In genomic region chr17:2710804-2711607, GRCh38 we compare ENCODE assay signal across 1 cellular context.
TF ChIP-seq lines count a peak whose summit lies in the region.

No MANE protein-coding gene starts in this region.

TF ChIP-seq in HepG2, 621 proteins besides CTCF, POLR2A, EP300 and RAD21 (continued from another document and continues in another):
- peak; percentile 75; the same call in 1 of the 2 replicates for TF ChIP-seq CEBPB (IDR thresholded peaks at IDR 0.05; ENCODE audit: borderline replicate concordance, low read depth, low read length)
- no peak for TF ChIP-seq ZNF225 (CRISPR knock-in tag; IDR thresholded peaks at IDR 0.05)
- TF ChIP-seq HOXA5 (CRISPR knock-in tag; IDR thresholded peaks at IDR 0.05), result peak; percentile 77; the same call in 1 of the 2 replicates
- TF ChIP-seq, protein P1, sequence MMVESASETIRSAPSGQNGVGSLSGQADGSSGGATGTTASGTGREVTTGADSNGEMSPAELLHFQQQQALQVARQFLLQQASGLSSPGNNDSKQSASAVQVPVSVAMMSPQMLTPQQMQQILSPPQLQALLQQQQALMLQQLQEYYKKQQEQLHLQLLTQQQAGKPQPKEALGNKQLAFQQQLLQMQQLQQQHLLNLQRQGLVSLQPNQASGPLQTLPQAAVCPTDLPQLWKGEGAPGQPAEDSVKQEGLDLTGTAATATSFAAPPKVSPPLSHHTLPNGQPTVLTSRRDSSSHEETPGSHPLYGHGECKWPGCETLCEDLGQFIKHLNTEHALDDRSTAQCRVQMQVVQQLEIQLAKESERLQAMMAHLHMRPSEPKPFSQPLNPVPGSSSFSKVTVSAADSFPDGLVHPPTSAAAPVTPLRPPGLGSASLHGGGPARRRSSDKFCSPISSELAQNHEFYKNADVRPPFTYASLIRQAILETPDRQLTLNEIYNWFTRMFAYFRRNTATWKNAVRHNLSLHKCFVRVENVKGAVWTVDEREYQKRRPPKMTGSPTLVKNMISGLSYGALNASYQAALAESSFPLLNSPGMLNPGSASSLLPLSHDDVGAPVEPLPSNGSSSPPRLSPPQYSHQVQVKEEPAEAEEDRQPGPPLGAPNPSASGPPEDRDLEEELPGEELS (CRISPR knock-in tag; IDR thresholded peaks at IDR 0.05), result peak; percentile 36; the same call in 1 of the 2 replicates
- no peak for TF ChIP-seq AKAP8 (CRISPR knock-in tag; IDR thresholded peaks at IDR 0.05)
- TF ChIP-seq ZC3H13 (CRISPR knock-in tag; IDR thresholded peaks at IDR 0.05), result peak; percentile 78
- no peak for TF ChIP-seq BRD4 (CRISPR knock-in tag; IDR thresholded peaks at IDR 0.05)
- TF ChIP-seq ZMYM3 (CRISPR knock-in tag; IDR thresholded peaks at IDR 0.05), result 0 out of 2 replicates have a peak, but pooled peaks have one; percentile 7
- 0 out of 2 replicates have a peak, but pooled peaks have one; percentile 27 for TF ChIP-seq ZNF333 (CRISPR knock-in tag; IDR thresholded peaks at IDR 0.05; ENCODE audit: borderline replicate concordance)
- TF ChIP-seq ZNF776 (CRISPR knock-in tag; IDR thresholded peaks at IDR 0.05), result peak; percentile 60; the same call in 1 of the 2 replicates
- TF ChIP-seq RARG (CRISPR knock-in tag; IDR thresholded peaks at IDR 0.05; ENCODE audit: low read depth), result no peak
- TF ChIP-seq SPEN (CRISPR knock-in tag; IDR thresholded peaks at IDR 0.05; ENCODE audit: low read depth), result 0 out of 2 replicates have a peak, but pooled peaks have one; percentile 46
- TF ChIP-seq EHMT2 (IDR thresholded peaks at IDR 0.05; ENCODE audit: borderline replicate concordance, low read depth, low read length), result no peak
- peak; percentile 75; the same call in 1 of the 2 replicates for TF ChIP-seq AHR (CRISPR knock-in tag; IDR thresholded peaks at IDR 0.05)
- TF ChIP-seq ARNT (IDR thresholded peaks at IDR 0.05), result no peak
- 0 out of 2 replicates have a peak, but pooled peaks have one; percentile 71 for TF ChIP-seq ZNF20 (CRISPR knock-in tag; IDR thresholded peaks at IDR 0.05)
- no peak for TF ChIP-seq CHD4 (IDR thresholded peaks at IDR 0.05; ENCODE audit: borderline replicate concordance, low read length)
- TF ChIP-seq, protein P2, sequence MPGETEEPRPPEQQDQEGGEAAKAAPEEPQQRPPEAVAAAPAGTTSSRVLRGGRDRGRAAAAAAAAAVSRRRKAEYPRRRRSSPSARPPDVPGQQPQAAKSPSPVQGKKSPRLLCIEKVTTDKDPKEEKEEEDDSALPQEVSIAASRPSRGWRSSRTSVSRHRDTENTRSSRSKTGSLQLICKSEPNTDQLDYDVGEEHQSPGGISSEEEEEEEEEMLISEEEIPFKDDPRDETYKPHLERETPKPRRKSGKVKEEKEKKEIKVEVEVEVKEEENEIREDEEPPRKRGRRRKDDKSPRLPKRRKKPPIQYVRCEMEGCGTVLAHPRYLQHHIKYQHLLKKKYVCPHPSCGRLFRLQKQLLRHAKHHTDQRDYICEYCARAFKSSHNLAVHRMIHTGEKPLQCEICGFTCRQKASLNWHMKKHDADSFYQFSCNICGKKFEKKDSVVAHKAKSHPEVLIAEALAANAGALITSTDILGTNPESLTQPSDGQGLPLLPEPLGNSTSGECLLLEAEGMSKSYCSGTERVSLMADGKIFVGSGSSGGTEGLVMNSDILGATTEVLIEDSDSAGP (CRISPR knock-in tag; IDR thresholded peaks at IDR 0.05; ENCODE audit: borderline replicate concordance), result 0 out of 2 replicates have a peak, but pooled peaks have one; percentile 76
- no peak for TF ChIP-seq PCBP2 (optimal IDR thresholded peaks at IDR 0.05; ENCODE audit: low read depth, low read length, poor library complexity, severe bottlenecking)
- peak; percentile 59 for TF ChIP-seq ZNF687 (CRISPR knock-in tag; IDR thresholded peaks at IDR 0.05)
- TF ChIP-seq TBP (CRISPR knock-in tag; IDR thresholded peaks at IDR 0.05), result no peak
- TF ChIP-seq ZNF607 (CRISPR knock-in tag; IDR thresholded peaks at IDR 0.05; ENCODE audit: borderline replicate concordance), result peak; percentile 73
- TF ChIP-seq MXD1 (CRISPR knock-in tag; IDR thresholded peaks at IDR 0.05), result peak; percentile 35; the same call in 1 of the 2 replicates
- peak; percentile 57; the same call in 1 of the 2 replicates for TF ChIP-seq ZSCAN25 (CRISPR knock-in tag; IDR thresholded peaks at IDR 0.05)
- TF ChIP-seq ZNF704 (CRISPR knock-in tag; IDR thresholded peaks at IDR 0.05; ENCODE audit: borderline replicate concordance), result peak; percentile 64; the same call in 1 of the 2 replicates
- TF ChIP-seq, protein P3, sequence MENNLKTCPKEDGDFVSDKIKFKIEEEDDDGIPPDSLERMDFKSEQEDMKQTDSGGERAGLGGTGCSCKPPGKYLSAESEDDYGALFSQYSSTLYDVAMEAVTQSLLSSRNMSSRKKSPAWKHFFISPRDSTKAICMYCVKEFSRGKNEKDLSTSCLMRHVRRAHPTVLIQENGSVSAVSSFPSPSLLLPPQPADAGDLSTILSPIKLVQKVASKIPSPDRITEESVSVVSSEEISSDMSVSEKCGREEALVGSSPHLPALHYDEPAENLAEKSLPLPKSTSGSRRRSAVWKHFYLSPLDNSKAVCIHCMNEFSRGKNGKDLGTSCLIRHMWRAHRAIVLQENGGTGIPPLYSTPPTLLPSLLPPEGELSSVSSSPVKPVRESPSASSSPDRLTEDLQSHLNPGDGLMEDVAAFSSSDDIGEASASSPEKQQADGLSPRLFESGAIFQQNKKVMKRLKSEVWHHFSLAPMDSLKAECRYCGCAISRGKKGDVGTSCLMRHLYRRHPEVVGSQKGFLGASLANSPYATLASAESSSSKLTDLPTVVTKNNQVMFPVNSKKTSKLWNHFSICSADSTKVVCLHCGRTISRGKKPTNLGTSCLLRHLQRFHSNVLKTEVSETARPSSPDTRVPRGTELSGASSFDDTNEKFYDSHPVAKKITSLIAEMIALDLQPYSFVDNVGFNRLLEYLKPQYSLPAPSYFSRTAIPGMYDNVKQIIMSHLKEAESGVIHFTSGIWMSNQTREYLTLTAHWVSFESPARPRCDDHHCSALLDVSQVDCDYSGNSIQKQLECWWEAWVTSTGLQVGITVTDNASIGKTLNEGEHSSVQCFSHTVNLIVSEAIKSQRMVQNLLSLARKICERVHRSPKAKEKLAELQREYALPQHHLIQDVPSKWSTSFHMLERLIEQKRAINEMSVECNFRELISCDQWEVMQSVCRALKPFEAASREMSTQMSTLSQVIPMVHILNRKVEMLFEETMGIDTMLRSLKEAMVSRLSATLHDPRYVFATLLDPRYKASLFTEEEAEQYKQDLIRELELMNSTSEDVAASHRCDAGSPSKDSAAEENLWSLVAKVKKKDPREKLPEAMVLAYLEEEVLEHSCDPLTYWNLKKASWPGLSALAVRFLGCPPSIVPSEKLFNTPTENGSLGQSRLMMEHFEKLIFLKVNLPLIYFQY (CRISPR knock-in tag; IDR thresholded peaks at IDR 0.05; ENCODE audit: borderline replicate concordance), result no peak
- TF ChIP-seq NFYB (CRISPR knock-in tag; IDR thresholded peaks at IDR 0.05), result no peak
- TF ChIP-seq ZNF572 (CRISPR knock-in tag; IDR thresholded peaks at IDR 0.05), result peak; percentile 63; the same call in 1 of the 2 replicates
- no peak for TF ChIP-seq ZNF773 (CRISPR knock-in tag; IDR thresholded peaks at IDR 0.05; ENCODE audit: borderline replicate concordance)
- no peak for TF ChIP-seq SMARCE1 (IDR thresholded peaks at IDR 0.05; ENCODE audit: borderline replicate concordance)
- TF ChIP-seq DZIP1 (CRISPR knock-in tag; IDR thresholded peaks at IDR 0.05), result peak; percentile 90; the same call in 1 of the 2 replicates
- TF ChIP-seq, protein P4, sequence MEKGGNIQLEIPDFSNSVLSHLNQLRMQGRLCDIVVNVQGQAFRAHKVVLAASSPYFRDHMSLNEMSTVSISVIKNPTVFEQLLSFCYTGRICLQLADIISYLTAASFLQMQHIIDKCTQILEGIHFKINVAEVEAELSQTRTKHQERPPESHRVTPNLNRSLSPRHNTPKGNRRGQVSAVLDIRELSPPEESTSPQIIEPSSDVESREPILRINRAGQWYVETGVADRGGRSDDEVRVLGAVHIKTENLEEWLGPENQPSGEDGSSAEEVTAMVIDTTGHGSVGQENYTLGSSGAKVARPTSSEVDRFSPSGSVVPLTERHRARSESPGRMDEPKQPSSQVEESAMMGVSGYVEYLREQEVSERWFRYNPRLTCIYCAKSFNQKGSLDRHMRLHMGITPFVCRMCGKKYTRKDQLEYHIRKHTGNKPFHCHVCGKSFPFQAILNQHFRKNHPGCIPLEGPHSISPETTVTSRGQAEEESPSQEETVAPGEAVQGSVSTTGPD (CRISPR knock-in tag; IDR thresholded peaks at IDR 0.05), result peak; percentile 53; the same call in 1 of the 2 replicates
- 0 out of 2 replicates have a peak, but pooled peaks have one; percentile 37 for TF ChIP-seq ISL2 (CRISPR knock-in tag; IDR thresholded peaks at IDR 0.05)
- peak; percentile 4; the same call in 1 of the 2 replicates for TF ChIP-seq SALL1 (CRISPR knock-in tag; IDR thresholded peaks at IDR 0.05)
- peak; percentile 62; the same call in 1 of the 2 replicates for TF ChIP-seq HOXA3 (CRISPR knock-in tag; IDR thresholded peaks at IDR 0.05)
- no peak for TF ChIP-seq BCL3 (CRISPR knock-in tag; IDR thresholded peaks at IDR 0.05)
- no peak for TF ChIP-seq GPN1 (CRISPR knock-in tag; IDR thresholded peaks at IDR 0.05; ENCODE audit: borderline replicate concordance)
- no peak for TF ChIP-seq SNAPC2 (CRISPR knock-in tag; IDR thresholded peaks at IDR 0.05)
- no peak for TF ChIP-seq MTA3 (CRISPR knock-in tag; IDR thresholded peaks at IDR 0.05)
- TF ChIP-seq ZNF30 (CRISPR knock-in tag; IDR thresholded peaks at IDR 0.05), result 0 out of 2 replicates have a peak, but pooled peaks have one; percentile 66
- TF ChIP-seq, protein P5, sequence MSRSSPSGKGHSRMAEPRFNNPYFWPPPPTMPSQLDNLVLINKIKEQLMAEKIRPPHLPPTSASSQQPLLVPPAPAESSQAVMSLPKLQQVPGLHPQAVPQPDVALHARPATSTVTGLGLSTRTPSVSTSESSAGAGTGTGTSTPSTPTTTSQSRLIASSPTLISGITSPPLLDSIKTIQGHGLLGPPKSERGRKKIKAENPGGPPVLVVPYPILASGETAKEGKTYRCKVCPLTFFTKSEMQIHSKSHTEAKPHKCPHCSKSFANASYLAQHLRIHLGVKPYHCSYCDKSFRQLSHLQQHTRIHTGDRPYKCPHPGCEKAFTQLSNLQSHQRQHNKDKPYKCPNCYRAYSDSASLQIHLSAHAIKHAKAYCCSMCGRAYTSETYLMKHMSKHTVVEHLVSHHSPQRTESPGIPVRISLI (CRISPR knock-in tag; IDR thresholded peaks at IDR 0.05; ENCODE audit: borderline replicate concordance), result 0 out of 2 replicates have a peak, but pooled peaks have one; percentile 15
